ENCODE assay signal across 9 cellular contexts in the genomic region with DNA sequence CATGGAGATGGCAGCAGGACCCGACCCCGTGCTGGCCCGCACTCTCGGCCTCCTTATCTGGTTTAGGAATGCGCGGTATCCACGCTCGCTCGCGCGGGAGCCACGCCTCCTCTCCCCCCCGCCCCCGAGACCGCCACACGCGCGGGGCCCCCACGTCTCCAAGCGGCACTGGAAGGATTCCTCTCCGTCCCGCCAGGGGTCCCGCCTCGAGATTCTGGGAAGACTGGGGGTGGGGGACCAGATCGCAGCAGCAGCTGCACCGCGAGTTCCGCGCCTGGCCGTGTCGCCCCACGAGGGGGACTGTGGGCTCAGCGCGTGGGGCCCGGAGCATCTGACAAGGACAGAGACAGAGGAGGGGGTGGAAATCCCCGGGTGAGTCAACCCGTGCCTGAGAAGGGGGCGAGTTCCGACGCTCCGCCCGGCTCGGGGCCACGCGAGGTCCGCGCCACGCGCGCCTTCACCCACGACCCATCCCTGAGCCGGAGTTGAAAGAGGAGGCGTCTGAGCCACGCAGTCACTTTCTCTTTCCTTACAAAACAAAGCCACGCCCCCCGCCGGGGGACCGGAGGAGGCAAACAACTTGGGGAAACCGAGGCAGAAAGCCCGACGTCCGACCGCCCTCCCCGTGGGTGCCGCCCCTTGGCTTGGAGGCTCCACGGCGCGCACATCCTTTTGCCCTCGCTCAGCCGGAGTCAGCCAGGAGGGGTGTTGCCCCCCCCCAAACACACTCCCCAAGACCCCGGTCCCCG. TPM values are rescaled to one million over a fixed set of nuclear protein-coding genes. Genes with fewer than 3 reads are reported as not detected.
DNase-seq lines count a peak whose midpoint lies in the region; ATAC-seq and FAIRE-seq lines count a peak whose summit lies in the region.
"Had no signal": no experiment of that assay in that cellular context is flagged by ENCODE, and none has a peak within 500 bp of the region (broad histone marks: within the 10 kb centered on the region; RNA-seq: fewer than 3 reads in every experiment).

No MANE protein-coding gene starts in this region.

- H3K4me1 Mint-ChIP-seq in activated naive CD8-positive, alpha-beta T cell treated with anti-CD3 and anti-CD28 coated beads, Interleukin-2, amount 50 U/mL, for 24 hours: peaks cover 22% of the 10 kb centered on the region

- no peaks in the 10 kb centered on the region for H3K27me3 Mint-ChIP-seq in activated naive CD8-positive, alpha-beta T cell treated with anti-CD3 and anti-CD28 coated beads, Interleukin-2, amount 50 U/mL, for 24 hours

- H3K27me3 ChIP-seq in SJSA1 (replicated peaks): no peaks in the 10 kb centered on the region
- H3K27me3 ChIP-seq in iPS DF 6.9 (ENCODE audit: control insufficient read depth, insufficient read depth, low read length): no peaks in the 10 kb centered on the region
- no peaks in the 10 kb centered on the region for H3K27me3 ChIP-seq in small intestine (ENCODE audit: control insufficient read depth in 2 of 2, insufficient read depth in 2 of 2, low read length in 2 of 2)

- WGBS in iPS DF 6.9 (ENCODE audit: insufficient coverage, insufficient read length): no CpG with 5 or more reads among the region's 72 CpGs
- WGBS in small intestine, 3 donors: 1 to 2% (median 1%) methylated on average over 48 to 72 of the region's 72 CpGs

- H3K9me3 ChIP-seq in SJSA1 (replicated peaks) (no peaks in the 10 kb centered on the region), iPS DF 6.9 (ENCODE audit: control insufficient read depth, insufficient read depth, low read length) (no peaks in the 10 kb centered on the region), small intestine (ENCODE audit: control insufficient read depth, low read depth) (no peaks in the 10 kb centered on the region)

- FAIRE-seq in small intestine (lab: Jason Lieb, UNC): no peak
- FAIRE-seq: A204.1 had no signal

- H3K36me3 ChIP-seq in SJSA1 (no peaks in the 10 kb centered on the region), iPS DF 6.9 (ENCODE audit: control insufficient read depth, insufficient read depth, low read length) (no peaks in the 10 kb centered on the region), small intestine (ENCODE audit: control insufficient read depth in 2 of 2, insufficient read depth in 2 of 2, low read length in 2 of 2) (no peaks in the 10 kb centered on the region)

- H3K4me1 ChIP-seq in SJSA1 (replicated peaks) (peaks cover 22% of the 10 kb centered on the region), iPS DF 6.9 (ENCODE audit: control insufficient read depth, insufficient read depth, low read length) (no peaks in the 10 kb centered on the region; the same call in 1 of the 2 replicates), small intestine (ENCODE audit: control insufficient read depth in 2 of 2, insufficient read depth in 1 of 2, low read depth in 1 of 2, low read length in 1 of 2) (peaks cover 0 to 3% of the 10 kb centered on the region in 2 donors)

- H3K27ac Mint-ChIP-seq in activated naive CD8-positive, alpha-beta T cell treated with anti-CD3 and anti-CD28 coated beads, Interleukin-2, amount 50 U/mL, for 24 hours: peak overlapping the region; percentile 81

- H3K36me3 Mint-ChIP-seq in activated naive CD8-positive, alpha-beta T cell treated with anti-CD3 and anti-CD28 coated beads, Interleukin-2, amount 50 U/mL, for 24 hours (ENCODE audit: low read depth): no peaks in the 10 kb centered on the region

- peak; percentile 51 for DNase-seq in DMS53 (lab: John Stamatoyannopoulos, UW)
- no peak for DNase-seq in DMS53 treated with DMSO at 0.1 percent for 48 hours (lab: John Stamatoyannopoulos, UW; ENCODE audit: unreplicated experiment)
- peak in 1 of 2 experiments; percentile 60 for DNase-seq in SJSA1 (ENCODE audit: low read depth in 1 of 2, low spot score in 2 of 2)
- DNase-seq in activated naive CD8-positive, alpha-beta T cell treated with anti-CD3 and anti-CD28 coated beads, Interleukin-2, amount 50 U/mL, for 24 hours: peak; percentile 64
- no peak for DNase-seq in iPS DF 6.9 (ENCODE audit: low read depth, low spot score)
- DNase-seq in small intestine: peak; percentile 26
- DNase-seq in SW480 (ENCODE audit: low spot score): no peak
- DNase-seq in A172 (ENCODE audit: low spot score): no peak

- H3K4me3 ChIP-seq in SJSA1 (peak overlapping the region; percentile 72), iPS DF 6.9 (ENCODE audit: low read length) (peak overlapping the region; percentile 74), small intestine (ENCODE audit: low read depth in 1 of 2, low read length in 2 of 2) (peak overlapping the region; percentile 53 to 69)

- ATAC-seq in activated naive CD8-positive, alpha-beta T cell treated with anti-CD3 and anti-CD28 coated beads, Interleukin-2, amount 50 U/mL, for 24 hours: peak; percentile 33

- H3K9me3 Mint-ChIP-seq in activated naive CD8-positive, alpha-beta T cell treated with anti-CD3 and anti-CD28 coated beads, Interleukin-2, amount 50 U/mL, for 24 hours: no peaks in the 10 kb centered on the region

- peak overlapping the region; percentile 79 for H3K4me3 Mint-ChIP-seq in activated naive CD8-positive, alpha-beta T cell treated with anti-CD3 and anti-CD28 coated beads, Interleukin-2, amount 50 U/mL, for 24 hours

- H3K27ac ChIP-seq in SJSA1 (peak overlapping the region; percentile 28), iPS DF 6.9 (ENCODE audit: low read length) (no peak overlapping the region), small intestine (ENCODE audit: low read depth in 1 of 2, low read length in 1 of 2) (peak overlapping the region in 1 of 2 donors; percentile 91)

RNA-seq across cellular contexts. Expression of gene S1PR2, which starts 0.8 kb away (rescaled TPM):
- 4.9 and 7.0 TPM in 2 replicates for total RNA-seq in SJSA1 (2014; rRNA removed; shearing (Covaris generic))
- polyA plus RNA-seq in small intestine: 1 to 10 TPM in 1 of 3 donors, under 1 TPM in 1, not detected in 1; 0.81 to 4.3 TPM
- total RNA-seq in A172 (2014; rRNA removed; shearing (Covaris generic)): 1.7 and 2.5 TPM in 2 replicates

RNA-seq across cellular contexts. Expression of gene MRPL4, which starts 21.7 kb away (rescaled TPM):
- 86.3 and 87.4 TPM in 2 replicates for total RNA-seq in SJSA1 (2014; rRNA removed; shearing (Covaris generic))
- polyA plus RNA-seq in small intestine: 10 to 100 TPM; 44.1 to 85.8 (median 51.9) TPM
- total RNA-seq in A172 (2014; rRNA removed; shearing (Covaris generic)): 130 and 157 TPM in 2 replicates

RNA-seq across cellular contexts. Expression of gene DNMT1, which starts 35.6 kb away (rescaled TPM):
- 120 and 170 TPM in 2 replicates for total RNA-seq in SJSA1 (2014; rRNA removed; shearing (Covaris generic))
- polyA plus RNA-seq in small intestine: 10 to 100 TPM in 2 of 3 donors, 1 to 10 TPM in 1; 10.0 to 32.0 (median 13.9) TPM
- total RNA-seq in A172 (2014; rRNA removed; shearing (Covaris generic)): 99.5 and 132 TPM in 2 replicates

RNA-seq across cellular contexts. Expression of gene ICAM1, which starts 40.6 kb away (rescaled TPM):
- 11.9 and 17.2 TPM in 2 replicates for total RNA-seq in SJSA1 (2014; rRNA removed; shearing (Covaris generic))
- polyA plus RNA-seq in small intestine: 10 to 100 TPM in 1 of 3 donors, 1 to 10 TPM in 2; 1.6 to 18.2 (median 4.9) TPM
- 0.22 TPM in 1 of 2 replicates, not detected in the other for total RNA-seq in A172 (2014; rRNA removed; shearing (Covaris generic))

RNA-seq across cellular contexts. Expression of gene ICAM4, which starts 56.4 kb away (rescaled TPM):
- not detected in 2 replicates for total RNA-seq in SJSA1 (2014; rRNA removed; shearing (Covaris generic))
- polyA plus RNA-seq in small intestine: under 1 TPM in 2 of 3 donors, not detected in 1; 0.54 to 0.58 TPM
- total RNA-seq in A172 (2014; rRNA removed; shearing (Covaris generic)): 0.09 and 0.24 TPM in 2 replicates

Comparison
In these comparisons a context has a peak if more than half of its experiments do, and no peak if none do; other contexts are left out.
1. DNase-seq: peak in DMS53 (single experiment), activated naive CD8-positive, alpha-beta T cell treated with anti-CD3 and anti-CD28 coated beads, Interleukin-2, amount 50 U/mL, for 24 hours (single experiment) and small intestine (single experiment); none in DMS53 treated with DMSO at 0.1 percent for 48 hours (single experiment), iPS DF 6.9 (single experiment), SW480 (single experiment) and A172 (single experiment).
2. Peak in every context shown above with its lines, with median percentiles within 50 percentile points of each other: H3K4me3 ChIP-seq.